In genomic region chr1:236638935-236639334, GRCh38 we compare ENCODE assay signal across 22 cellular contexts. TPM values are rescaled to one million over a fixed set of nuclear protein-coding genes. Genes with fewer than 3 reads are reported as not detected.
"Had no signal": no experiment of that assay in that cellular context is flagged by ENCODE, and none has a peak within 500 bp of the region (broad histone marks: within the 10 kb centered on the region; RNA-seq: fewer than 3 reads in every experiment).

No MANE protein-coding gene starts in this region.

- H3K27me3 ChIP-seq: neural progenitor cell had no signal

- H3K4me3 Mint-ChIP-seq: activated B cell treated with CpG ODN at 0.5 μM for 24 hours; activated CD4-positive, alpha-beta T cell treated with anti-CD3 and anti-CD28 coated beads, Interleukin-2, amount 10 ng/mL, durations not matched to agents 24 days and 14 days; activated CD8-positive, alpha-beta T cell treated with anti-CD3 and anti-CD28 coated beads, Interleukin-2, amount 10 ng/mL, durations not matched to agents 7 days and 5 days; activated naive CD8-positive, alpha-beta T cell; activated T-cell treated with anti-CD3 and anti-CD28 coated beads, Interleukin-2, amount 50 U/mL, for 72 hours; mesothelial cell of epicardium; neural progenitor cell; stimulated activated naive CD8-positive, alpha-beta T cell treated with anti-CD3 and anti-CD28 coated beads, Interleukin-15, Interleukin-2, amounts not matched to agents 100 ng/mL and 50 ng/mL, for 24 hours; type B pancreatic cell had no signal

- DNase-seq: activated B cell treated with CpG ODN at 0.5 μM for 24 hours; activated CD4-positive, alpha-beta T cell treated with anti-CD3 and anti-CD28 coated beads, Interleukin-2, amount 10 ng/mL, durations not matched to agents 24 days and 14 days; activated CD8-positive, alpha-beta memory T cell treated with anti-CD3 and anti-CD28 coated beads, Interleukin-2, amount 50 U/mL, for 4 hours; activated CD8-positive, alpha-beta T cell treated with anti-CD3 and anti-CD28 coated beads, Interleukin-2, amount 10 ng/mL, durations not matched to agents 7 days and 5 days; activated gamma-delta T cell treated with Interleukin-2 at 50 U/mL for 16 hours; activated T-cell treated with anti-CD3 and anti-CD28 coated beads, Interleukin-2, amount 50 U/mL, for 72 hours; amniotic stem cell; caudate nucleus; kidney glomerular epithelial cell; lower lobe of right lung; stimulated activated CD4-positive, alpha-beta T cell treated with anti-CD3 and anti-CD28 coated beads, Interleukin-4, amount 100 ng/mL, for 4 hours had no signal

- H3K9me3 Mint-ChIP-seq: activated B cell treated with CpG ODN at 0.5 μM for 24 hours; activated CD4-positive, alpha-beta T cell treated with anti-CD3 and anti-CD28 coated beads, Interleukin-2, amount 10 ng/mL, durations not matched to agents 24 days and 14 days; activated T-cell treated with anti-CD3 and anti-CD28 coated beads, Interleukin-2, amount 50 U/mL, for 72 hours; mesothelial cell of epicardium; neural progenitor cell; stimulated activated naive CD8-positive, alpha-beta T cell treated with anti-CD3 and anti-CD28 coated beads, Interleukin-15, Interleukin-2, amounts not matched to agents 100 ng/mL and 50 ng/mL, for 24 hours; type B pancreatic cell had no signal

- H3K27me3 Mint-ChIP-seq: activated CD4-positive, alpha-beta T cell treated with anti-CD3 and anti-CD28 coated beads, Interleukin-2, amount 10 ng/mL, durations not matched to agents 24 days and 14 days had no signal

- H3K4me1 Mint-ChIP-seq: activated B cell treated with CpG ODN at 0.5 μM for 24 hours; activated CD4-positive, alpha-beta T cell treated with anti-CD3 and anti-CD28 coated beads, Interleukin-2, amount 10 ng/mL, durations not matched to agents 24 days and 14 days; mesothelial cell of epicardium; neural progenitor cell had no signal

- H3K27ac Mint-ChIP-seq: activated B cell treated with CpG ODN at 0.5 μM for 24 hours; activated CD4-positive, alpha-beta T cell treated with anti-CD3 and anti-CD28 coated beads, Interleukin-2, amount 10 ng/mL, durations not matched to agents 24 days and 14 days; activated CD8-positive, alpha-beta T cell treated with anti-CD3 and anti-CD28 coated beads, Interleukin-2, amount 10 ng/mL, durations not matched to agents 7 days and 5 days; activated naive CD8-positive, alpha-beta T cell; activated T-cell treated with anti-CD3 and anti-CD28 coated beads, Interleukin-2, amount 50 U/mL, for 72 hours; mesothelial cell of epicardium; neural progenitor cell; stimulated activated naive CD8-positive, alpha-beta T cell treated with anti-CD3 and anti-CD28 coated beads, Interleukin-15, Interleukin-2, amounts not matched to agents 100 ng/mL and 50 ng/mL, for 24 hours; type B pancreatic cell had no signal

- H3K4me1 ChIP-seq: lower lobe of right lung, neural progenitor cell, suprapubic skin had no signal

- H3K27ac ChIP-seq: lower lobe of right lung, neural progenitor cell, suprapubic skin had no signal

- H3K4me3 ChIP-seq: lower lobe of right lung, neural progenitor cell, smooth muscle cell, suprapubic skin had no signal

- H3K36me3 ChIP-seq: lower lobe of right lung, neural progenitor cell, suprapubic skin had no signal

- ATAC-seq: activated CD8-positive, alpha-beta T cell treated with anti-CD3 and anti-CD28 coated beads, Interleukin-2, amount 10 ng/mL, durations not matched to agents 7 days and 5 days; activated T-cell treated with anti-CD3 and anti-CD28 coated beads, Interleukin-2, amount 50 U/mL, for 72 hours; esophagus mucosa; lower lobe of right lung had no signal

- H3K9me3 ChIP-seq: lower lobe of right lung, suprapubic skin had no signal

- H3K36me3 Mint-ChIP-seq: activated naive CD8-positive, alpha-beta T cell; mesothelial cell of epicardium; neural progenitor cell; type B pancreatic cell had no signal

RNA-seq across cellular contexts. Expression of gene ACTN2, which starts 47.4 kb away (rescaled TPM):
- total RNA-seq: activated B cell treated with CpG ODN at 0.5 μM for 24 hours; activated CD8-positive, alpha-beta T cell treated with anti-CD3 and anti-CD28 coated beads, Interleukin-2, amount 10 ng/mL, durations not matched to agents 7 days and 5 days; glomerular endothelial cell; osteocyte; smooth muscle cell; T-helper 2 cell treated with Interferon-gamma antibody and Interleukin-4, amounts not matched to agents 100 ng/mL and 5 ng/mL, for 36 hours had no signal
- polyA plus RNA-seq: smooth muscle cell had no signal
